2 cellular contexts compared by ENCODE assay signal in genomic region chr6:79630883-79631799, GRCh38.
TF ChIP-seq lines count a peak whose summit lies in the region.

Gene SH3BGRL2 (plus strand): TSS chr6:79631329. CDS start chr6:79631462, 133 bp downstream.

TF ChIP-seq in WTC11, 78 proteins besides CTCF, POLR2A, EP300 and RAD21 (continued from another document and continues in another):
- TF ChIP-seq, protein P1, sequence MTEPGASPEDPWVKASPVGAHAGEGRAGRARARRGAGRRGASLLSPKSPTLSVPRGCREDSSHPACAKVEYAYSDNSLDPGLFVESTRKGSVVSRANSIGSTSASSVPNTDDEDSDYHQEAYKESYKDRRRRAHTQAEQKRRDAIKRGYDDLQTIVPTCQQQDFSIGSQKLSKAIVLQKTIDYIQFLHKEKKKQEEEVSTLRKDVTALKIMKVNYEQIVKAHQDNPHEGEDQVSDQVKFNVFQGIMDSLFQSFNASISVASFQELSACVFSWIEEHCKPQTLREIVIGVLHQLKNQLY (CRISPR knock-in tag; IDR thresholded peaks at IDR 0.05) = no peak
- TF ChIP-seq, protein P2, sequence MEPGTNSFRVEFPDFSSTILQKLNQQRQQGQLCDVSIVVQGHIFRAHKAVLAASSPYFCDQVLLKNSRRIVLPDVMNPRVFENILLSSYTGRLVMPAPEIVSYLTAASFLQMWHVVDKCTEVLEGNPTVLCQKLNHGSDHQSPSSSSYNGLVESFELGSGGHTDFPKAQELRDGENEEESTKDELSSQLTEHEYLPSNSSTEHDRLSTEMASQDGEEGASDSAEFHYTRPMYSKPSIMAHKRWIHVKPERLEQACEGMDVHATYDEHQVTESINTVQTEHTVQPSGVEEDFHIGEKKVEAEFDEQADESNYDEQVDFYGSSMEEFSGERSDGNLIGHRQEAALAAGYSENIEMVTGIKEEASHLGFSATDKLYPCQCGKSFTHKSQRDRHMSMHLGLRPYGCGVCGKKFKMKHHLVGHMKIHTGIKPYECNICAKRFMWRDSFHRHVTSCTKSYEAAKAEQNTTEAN (CRISPR knock-in tag; IDR thresholded peaks at IDR 0.05) = 0 out of 2 replicates have a peak, but pooled peaks have one; percentile 53
- TF ChIP-seq SMAD4 (CRISPR knock-in tag; IDR thresholded peaks at IDR 0.05) (no peak), GRHL2 (CRISPR knock-in tag; IDR thresholded peaks at IDR 0.05; ENCODE audit: insufficient replicate concordance, severe bottlenecking) (no peak), ZBTB21 (CRISPR knock-in tag; IDR thresholded peaks at IDR 0.05; ENCODE audit: borderline replicate concordance) (0 out of 2 replicates have a peak, but pooled peaks have one; percentile 33), E2F1 (CRISPR knock-in tag; IDR thresholded peaks at IDR 0.05) (no peak), MAX (CRISPR knock-in tag; IDR thresholded peaks at IDR 0.05) (peak; percentile 69), SOX15 (CRISPR knock-in tag; IDR thresholded peaks at IDR 0.05) (no peak), FOXP4 (CRISPR knock-in tag; IDR thresholded peaks at IDR 0.05) (0 out of 2 replicates have a peak, but pooled peaks have one; percentile 8), NR2C2 (CRISPR knock-in tag; IDR thresholded peaks at IDR 0.05) (no peak), JUN (CRISPR knock-in tag; IDR thresholded peaks at IDR 0.05) (no peak), ZNF232 (CRISPR knock-in tag; IDR thresholded peaks at IDR 0.05) (peak; percentile 70; the same call in 1 of the 2 replicates), ARID4B (CRISPR knock-in tag; IDR thresholded peaks at IDR 0.05; ENCODE audit: borderline replicate concordance) (no peak)

TF ChIP-seq in liver, 16 proteins besides CTCF, POLR2A, EP300 and RAD21 (continued from another document):
- peak; percentile 42 to 77 for TF ChIP-seq JUND (IDR thresholded peaks at IDR 0.05)
- TF ChIP-seq HNF4G (IDR thresholded peaks at IDR 0.05) = peak; percentile 95
- TF ChIP-seq RXRA (IDR thresholded peaks at IDR 0.05) = peak; percentile 96 to 97
- no peak for TF ChIP-seq NR2F2 (IDR thresholded peaks at IDR 0.05)
- TF ChIP-seq FOXA1 (IDR thresholded peaks at IDR 0.05) = peak; percentile 80
- peak; percentile 100 for TF ChIP-seq SP1 (IDR thresholded peaks at IDR 0.05)
- no peak for TF ChIP-seq FOXA2 (IDR thresholded peaks at IDR 0.05)
- TF ChIP-seq MAX (IDR thresholded peaks at IDR 0.05) = peak; percentile 83
- TF ChIP-seq TAF1 (conservative IDR thresholded peaks at IDR 0.05) = peak; percentile 78
- peak; percentile 97 for TF ChIP-seq HNF4A (conservative IDR thresholded peaks at IDR 0.05)
